ENCODE assay signal across 1 cellular context in genomic region chr10:133394801-133395221, GRCh38.
TF ChIP-seq lines count a peak whose summit lies in the region.

No MANE protein-coding gene starts in this region.

TF ChIP-seq in SK-N-SH, 30 proteins besides CTCF, POLR2A, EP300 and RAD21 (continued from another document):
- TF ChIP-seq ZBTB33 (IDR thresholded peaks at IDR 0.05; ENCODE audit: borderline replicate concordance, low read depth) (no peak), SMC3 (IDR thresholded peaks at IDR 0.05; ENCODE audit: low read depth, low read length) (no peak), MAX (IDR thresholded peaks at IDR 0.05; ENCODE audit: low read depth) (no peak), FOXJ3 (CRISPR knock-in tag; IDR thresholded peaks at IDR 0.05) (no peak), FOXM1 (IDR thresholded peaks at IDR 0.05; ENCODE audit: low read depth) (no peak), JUND (IDR thresholded peaks at IDR 0.05) (no peak), NFIC (IDR thresholded peaks at IDR 0.05; ENCODE audit: borderline replicate concordance) (no peak), RFX5 (IDR thresholded peaks at IDR 0.05; ENCODE audit: low read length) (no peak), YY1 (IDR thresholded peaks at IDR 0.05; ENCODE audit: low read depth) (no peak)
